Comparison of ENCODE assay signal across 26 cellular contexts in the genomic region with DNA sequence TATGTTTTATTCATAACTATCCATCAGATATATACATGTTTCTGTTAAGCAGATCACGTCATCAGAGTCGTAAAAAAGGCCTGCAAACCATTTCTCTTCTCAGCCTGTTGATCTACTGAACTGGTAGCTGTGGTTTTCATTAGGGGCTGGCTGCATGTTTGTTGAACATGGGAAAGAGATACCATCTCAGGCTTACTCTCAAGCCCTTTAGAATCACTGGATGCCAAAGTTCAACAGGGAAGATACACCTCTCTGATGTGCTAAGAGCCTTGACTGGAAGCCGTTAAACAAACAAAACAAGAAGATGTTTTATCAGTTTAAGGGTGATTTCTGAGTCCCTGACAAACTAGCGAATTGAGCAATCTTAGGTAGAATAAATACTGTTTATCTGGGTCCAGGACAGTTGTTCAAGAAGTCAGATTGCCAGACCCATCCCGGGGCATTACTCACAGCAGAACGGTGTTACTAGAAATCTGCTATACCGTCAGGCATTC.
DNase-seq lines count a peak whose midpoint lies in the region; ATAC-seq, FAIRE-seq and TF ChIP-seq lines count a peak whose summit lies in the region.
"Had no signal": no experiment of that assay in that cellular context is flagged by ENCODE, and none has a peak within 500 bp of the region (broad histone marks: within the 10 kb centered on the region; RNA-seq: fewer than 3 reads in every experiment).

No MANE protein-coding gene starts in this region.

- FAIRE-seq in H54 (lab: Jason Lieb, UNC) = no peak
- FAIRE-seq: A204.1, GM12891, GM19239, HTR-8/SVneo, K562, RCC 7860 had no signal

- no peak for TF ChIP-seq POLR2A in H54 (IDR thresholded peaks at IDR 0.05; ENCODE audit: low read depth, low read length)

- H3K36me3 ChIP-seq in upper lobe of right lung = no peaks in the 10 kb centered on the region

- intact Hi-C loops in upper lobe of right lung (cut with DNase I) = loop anchor here (10.0 kb wide), 1 partner anchor 371 kb away; no protein-coding TSS in a partner anchor

- ATAC-seq in SK-N-SH treated with all-trans-retinoic acid at 6 μM for 48 hours (no peak; the same call in 2 of the 3 replicates), omental fat pad (ENCODE audit: low FRiP score) (peak; percentile 45), upper lobe of right lung (no peak)
- ATAC-seq: K562, Right ventricle myocardium inferior had no signal

- H3K4me3 ChIP-seq in upper lobe of right lung = no peak overlapping the region
- H3K4me3 ChIP-seq: K562 had no signal

- TF ChIP-seq CTCF in omental fat pad (IDR thresholded peaks at IDR 0.05) (no peak), upper lobe of right lung (IDR thresholded peaks at IDR 0.05) (no peak)

- no peaks in the 10 kb centered on the region for H3K4me1 ChIP-seq in upper lobe of right lung
- H3K4me1 ChIP-seq: Caco-2 had no signal

- H3K27me3 ChIP-seq in upper lobe of right lung = no peaks in the 10 kb centered on the region

- H3K27ac ChIP-seq in upper lobe of right lung = no peak overlapping the region
- H3K27ac ChIP-seq: HL-60 had no signal

- DNase-seq in ELF-1 (ENCODE audit: low read depth, low spot score) = peak; percentile 27
- DNase-seq in iris pigment epithelial cell (ENCODE audit: low read depth) = peak; percentile 69
- DNase-seq in omental fat pad (ENCODE audit: low spot score) = no peak
- DNase-seq in upper lobe of right lung = no peak
- DNase-seq in H54 (ENCODE audit: insufficient read length, low spot score) = no peak
- no peak for DNase-seq in NCI-H1048 (lab: John Stamatoyannopoulos, UW)
- no peak for DNase-seq in midbrain (lab: John Stamatoyannopoulos, UW)
- DNase-seq: CD4-positive, alpha-beta T cell; EL; GOT3; HFFc6; NCI-H1105; NCI-H2081 treated with DMSO at 0.1 percent for 48 hours; NCI-H510A; NCI-H748 treated with DMSO at 0.1 percent for 48 hours; NK-92 treated with Interleukin-12 subunit alpha and Interleukin-12 subunit beta, amount 100 ng/mL, for 24 hours had no signal

- no peaks in the 10 kb centered on the region for H3K9me3 ChIP-seq in upper lobe of right lung
- H3K9me3 ChIP-seq: Caco-2 had no signal

TF ChIP-seq in SK-N-SH treated with all-trans-retinoic acid at 6 μM for 48 hours, 23 proteins besides CTCF, POLR2A, EP300 and RAD21:
- 0 out of 2 replicates have a peak, but pooled peaks have one; percentile 13 for TF ChIP-seq ISL1 (CRISPR knock-in tag; IDR thresholded peaks at IDR 0.05)
- TF ChIP-seq, protein P1, sequence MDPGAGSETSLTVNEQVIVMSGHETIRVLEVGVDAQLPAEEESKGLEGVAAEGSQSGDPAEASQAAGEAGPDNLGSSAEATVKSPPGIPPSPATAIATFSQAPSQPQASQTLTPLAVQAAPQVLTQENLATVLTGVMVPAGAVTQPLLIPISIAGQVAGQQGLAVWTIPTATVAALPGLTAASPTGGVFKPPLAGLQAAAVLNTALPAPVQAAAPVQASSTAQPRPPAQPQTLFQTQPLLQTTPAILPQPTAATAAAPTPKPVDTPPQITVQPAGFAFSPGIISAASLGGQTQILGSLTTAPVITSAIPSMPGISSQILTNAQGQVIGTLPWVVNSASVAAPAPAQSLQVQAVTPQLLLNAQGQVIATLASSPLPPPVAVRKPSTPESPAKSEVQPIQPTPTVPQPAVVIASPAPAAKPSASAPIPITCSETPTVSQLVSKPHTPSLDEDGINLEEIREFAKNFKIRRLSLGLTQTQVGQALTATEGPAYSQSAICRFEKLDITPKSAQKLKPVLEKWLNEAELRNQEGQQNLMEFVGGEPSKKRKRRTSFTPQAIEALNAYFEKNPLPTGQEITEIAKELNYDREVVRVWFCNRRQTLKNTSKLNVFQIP (CRISPR knock-in tag; IDR thresholded peaks at IDR 0.05; ENCODE audit: borderline replicate concordance, low read depth) = no peak
- peak; percentile 62; the same call in 1 of the 2 replicates for TF ChIP-seq TCF4 (CRISPR knock-in tag; IDR thresholded peaks at IDR 0.05; ENCODE audit: borderline replicate concordance)
- TF ChIP-seq ZC3H10 (CRISPR knock-in tag; IDR thresholded peaks at IDR 0.05) = no peak
- no peak for TF ChIP-seq ZNF565 (CRISPR knock-in tag; conservative IDR thresholded peaks at IDR 0.05; ENCODE audit: low read depth)

Comparison
In these comparisons a context has a peak if more than half of its experiments do, and no peak if none do; other contexts are left out.
1. DNase-seq: peak in ELF-1 (single experiment) and iris pigment epithelial cell (single experiment); none in omental fat pad (single experiment), upper lobe of right lung (single experiment), H54 (single experiment), NCI-H1048 (single experiment) and midbrain (single experiment).